Comparison of ENCODE assay signal across 19 cellular contexts in genomic region chr5:31815394-31815793, GRCh38.
DNase-seq lines count a peak whose midpoint lies in the region; ATAC-seq lines count a peak whose summit lies in the region.
"Had no signal": no experiment of that assay in that cellular context is flagged by ENCODE, and none has a peak within 500 bp of the region (broad histone marks: within the 10 kb centered on the region; RNA-seq: fewer than 3 reads in every experiment).

No MANE protein-coding gene starts in this region.

- DNase-seq in DMS 273 (lab: John Stamatoyannopoulos, UW; ENCODE audit: unreplicated experiment) (peak; percentile 30), NCI-H2171 treated with DMSO at 0.1 percent for 48 hours (lab: John Stamatoyannopoulos, UW) (peak; percentile 87), foreskin melanocyte (peak; percentile 65), trophoblast cell (peak; percentile 77 to 93), KBM-7 (no peak), right cardiac atrium (no peak)
- DNase-seq: DMS79, GM23248, IMR-90, MV-4-11, NCI-H1105 treated with DMSO at 0.1 percent for 48 hours, NCI-H2029 treated with DMSO at 0.1 percent for 48 hours, NCI-H524 treated with DMSO at 0.1 percent for 48 hours, OCI-M1, SJCRH30 had no signal

- H3K4me1 ChIP-seq in trophoblast cell (ENCODE audit: control insufficient read depth in 1 of 2, insufficient read depth in 2 of 2, low read length in 2 of 2) (peaks cover 6 to 13% of the 10 kb centered on the region in 2 experiments), right cardiac atrium (ENCODE audit: control insufficient read depth, insufficient read depth, low read length) (no peaks in the 10 kb centered on the region)
- H3K4me1 ChIP-seq: SJCRH30 had no signal

- no peak overlapping the region for H3K9ac ChIP-seq in trophoblast cell (ENCODE audit: low read length)
- H3K9ac ChIP-seq: GM23248 had no signal

- H3K18ac ChIP-seq in trophoblast cell (ENCODE audit: low read length), result no peak overlapping the region

- H3K27ac ChIP-seq in trophoblast cell (ENCODE audit: low read depth, low read length) (peak overlapping the region; percentile 79), right cardiac atrium (ENCODE audit: low read length) (no peak overlapping the region)
- H3K27ac ChIP-seq: GM23248, SJCRH30 had no signal

- no peak overlapping the region for H4K12ac ChIP-seq in trophoblast cell (ENCODE audit: low read depth, low read length)

- no peak overlapping the region for H2BK12ac ChIP-seq in trophoblast cell (ENCODE audit: low read length)

- H4K8ac ChIP-seq in trophoblast cell (ENCODE audit: low read depth, low read length), result no peak overlapping the region

- no peak overlapping the region for H2AK5ac ChIP-seq in trophoblast cell (ENCODE audit: low read length)

- H3K79me1 ChIP-seq in trophoblast cell (ENCODE audit: low read length), result peaks cover 14% of the 10 kb centered on the region

- H2BK5ac ChIP-seq in trophoblast cell (ENCODE audit: low read depth, low read length, poor library complexity), result no peak overlapping the region

- peaks cover 2% of the 10 kb centered on the region for H3K79me2 ChIP-seq in trophoblast cell (ENCODE audit: control insufficient read depth, insufficient read depth, low read length, poor library complexity)

- no peak overlapping the region for H3K4me3 ChIP-seq in trophoblast cell (ENCODE audit: low read depth, low read length)
- H3K4me3 ChIP-seq in right cardiac atrium (ENCODE audit: low read length), result no peak overlapping the region
- H3K4me3 ChIP-seq: GM12878, GM23248, SJCRH30 had no signal

- no peak overlapping the region for H3K14ac ChIP-seq in trophoblast cell (ENCODE audit: low read length)

- no peak overlapping the region for H3K4ac ChIP-seq in trophoblast cell (ENCODE audit: low read depth, low read length)

- ATAC-seq in HG03521 (IDR thresholded peaks at IDR 0.05; ENCODE audit: unreplicated experiment) (no peak), right cardiac atrium (no peak), GM19023 (IDR thresholded peaks at IDR 0.05; ENCODE audit: unreplicated experiment) (no peak)
- ATAC-seq: GM12878, HCT116 had no signal

- WGBS in trophoblast cell (ENCODE audit: extremely low coverage, insufficient coverage, insufficient read length), result no CpG with 5 or more reads among the region's 3 CpGs
- 81% methylated on average over 3 of the region's 3 CpGs for WGBS in right cardiac atrium

- no peak overlapping the region for H2AFZ ChIP-seq in trophoblast cell (ENCODE audit: insufficient read depth, low read length, poor library complexity)
- H2AFZ ChIP-seq: GM23248 had no signal

- no peaks in the 10 kb centered on the region for H3K36me3 ChIP-seq in trophoblast cell (ENCODE audit: control insufficient read depth in 1 of 2, insufficient read depth in 2 of 2, low read length in 2 of 2)
- H3K36me3 ChIP-seq: SJCRH30 had no signal

- no peaks in the 10 kb centered on the region for H3K9me3 ChIP-seq in trophoblast cell (ENCODE audit: insufficient read depth, low read depth, low read length)
- no peaks in the 10 kb centered on the region for H3K9me3 ChIP-seq in right cardiac atrium (ENCODE audit: control insufficient read depth, low read length)
- H3K9me3 ChIP-seq: SJCRH30 had no signal

- H4K91ac ChIP-seq in trophoblast cell (ENCODE audit: low read depth, low read length), result no peak overlapping the region

- in situ Hi-C loops in KBM-7 (cut with MboI; ENCODE audit: low pct_unique_long_range_greater_than_20kb, low sequenced_read_pairs), result loop anchor here (25.0 kb wide), 1 partner anchor 228 kb away; no protein-coding TSS in a partner anchor

- intact Hi-C loops in right cardiac atrium (cut with DNase I), result no loop called here

- H3K27me3 ChIP-seq in trophoblast cell (ENCODE audit: insufficient read depth, low read length) (no peaks in the 10 kb centered on the region), right cardiac atrium (ENCODE audit: control insufficient read depth, insufficient read depth) (no peaks in the 10 kb centered on the region)
- H3K27me3 ChIP-seq: SJCRH30 had no signal

- H3K23ac ChIP-seq in trophoblast cell (ENCODE audit: low read length), result no peak overlapping the region

- no peak overlapping the region for H3K4me2 ChIP-seq in trophoblast cell (ENCODE audit: low read length)

- no peak overlapping the region for H2BK120ac ChIP-seq in trophoblast cell (ENCODE audit: insufficient read depth, low read length, poor library complexity)

Comparison
In these comparisons a context has a peak if more than half of its experiments do, and no peak if none do; other contexts are left out.
1. DNase-seq: peak in DMS 273 (single experiment), NCI-H2171 treated with DMSO at 0.1 percent for 48 hours (single experiment), foreskin melanocyte (single experiment) and trophoblast cell (2 of 2); none in KBM-7 (single experiment) and right cardiac atrium (0 of 3).